In the genomic region with DNA sequence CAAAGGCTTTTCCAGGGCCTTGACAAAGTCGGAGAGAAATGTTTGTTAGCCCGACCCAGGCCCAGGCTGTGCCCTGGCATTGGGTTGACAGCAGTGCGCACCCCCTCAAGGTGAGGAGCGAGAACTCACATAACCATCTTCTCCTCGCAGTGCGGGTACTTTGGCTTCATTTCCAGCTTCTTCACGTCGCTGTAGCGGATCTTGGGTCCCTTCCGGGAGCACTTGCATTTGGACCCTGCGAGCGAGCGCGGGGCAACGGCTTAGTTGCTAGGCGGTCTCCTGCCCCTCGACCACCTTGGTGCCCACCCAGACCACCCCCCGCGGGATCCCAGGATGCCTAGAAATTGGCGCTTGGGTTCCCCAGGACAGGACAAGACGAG, we compare ENCODE assay signal across 16 cellular contexts. TPM values are rescaled to one million over a fixed set of nuclear protein-coding genes. Genes with fewer than 3 reads are reported as not detected.
A peak's percentile ranks its signal among the peaks of the same experiment; 100 is the strongest.
DNase-seq lines count a peak whose midpoint lies in the region; ATAC-seq and TF ChIP-seq lines count a peak whose summit lies in the region.
"Had no signal": no experiment of that assay in that cellular context is flagged by ENCODE, and none has a peak within 500 bp of the region (broad histone marks: within the 10 kb centered on the region; RNA-seq: fewer than 3 reads in every experiment).

No MANE protein-coding gene starts in this region.

- 38% methylated on average over 18 of the region's 21 CpGs for WGBS in SK-N-SH (ENCODE audit: low lambda C conversion rate)
- WGBS in esophagus muscularis mucosa = 11% methylated on average over 16 of the region's 21 CpGs
- 11% methylated on average over 21 of the region's 21 CpGs for WGBS in urinary bladder

- H3K4me3 ChIP-seq in SK-N-SH (ENCODE audit: low read depth in 2 of 2, low read length in 1 of 2) (no peak overlapping the region), esophagus muscularis mucosa (peak overlapping the region; percentile 5 to 40 (median 20)), urinary bladder (ENCODE audit: low read depth, low read length) (peak overlapping the region; percentile 37)
- H3K4me3 ChIP-seq: adrenal gland had no signal

- peaks cover 11% of the 10 kb centered on the region for H3K4me1 Mint-ChIP-seq in nephron
- H3K4me1 Mint-ChIP-seq in stimulated activated memory B cell treated with anti-CD40 and anti-IgM and Interleukin-4, amounts not matched to agents 10 μg/mL and 1 μg/mL and 100 μg/mL, for 72 hours = no peaks in the 10 kb centered on the region

- peak overlapping the region; percentile 54 to 76 (median 70) for H3K4me3 Mint-ChIP-seq in nephron
- H3K4me3 Mint-ChIP-seq in stimulated activated memory B cell treated with anti-CD40 and anti-IgM and Interleukin-4, amounts not matched to agents 10 μg/mL and 1 μg/mL and 100 μg/mL, for 72 hours = no peak overlapping the region
- H3K4me3 Mint-ChIP-seq: stimulated activated naive CD8-positive, alpha-beta T cell treated with anti-CD3 and anti-CD28 coated beads, Interleukin-15, Interleukin-2, amounts not matched to agents 100 ng/mL and 50 ng/mL, for 24 hours had no signal

- CTCF ChIA-PET in SK-N-SH (lab: Yijun Ruan, JAX) = interaction anchor here (2.4 to 25.1 kb wide), 3 partner anchors 12 to 116 kb away, joined by 10 to 409 read pairs (median 11); no protein-coding TSS in a partner anchor

- intact Hi-C loops in esophagus muscularis mucosa (cut with DNase I) = no loop called here

- H3K27ac Mint-ChIP-seq in nephron = no peak overlapping the region
- H3K27ac Mint-ChIP-seq in stimulated activated memory B cell treated with anti-CD40 and anti-IgM and Interleukin-4, amounts not matched to agents 10 μg/mL and 1 μg/mL and 100 μg/mL, for 72 hours = no peak overlapping the region
- H3K27ac Mint-ChIP-seq: stimulated activated naive CD8-positive, alpha-beta T cell treated with anti-CD3 and anti-CD28 coated beads, Interleukin-15, Interleukin-2, amounts not matched to agents 100 ng/mL and 50 ng/mL, for 24 hours had no signal

- POLR2A ChIA-PET in SK-N-SH (lab: Yijun Ruan, JAX) = no interaction called here

- H3K4me2 ChIP-seq in SK-N-SH = peak overlapping the region; percentile 33; the same call in 1 of the 2 replicates

- no peak for TF ChIP-seq RAD21 in SK-N-SH (IDR thresholded peaks at IDR 0.05; ENCODE audit: low read length)

- TF ChIP-seq EP300 in SK-N-SH (IDR thresholded peaks at IDR 0.05; ENCODE audit: borderline replicate concordance in 1 of 2, low read depth in 1 of 2, low read length in 1 of 2) (no peak), esophagus muscularis mucosa (IDR thresholded peaks at IDR 0.05) (no peak)

- no peaks in the 10 kb centered on the region for H3K36me3 Mint-ChIP-seq in nephron (ENCODE audit: low read depth)
- H3K36me3 Mint-ChIP-seq in stimulated activated memory B cell treated with anti-CD40 and anti-IgM and Interleukin-4, amounts not matched to agents 10 μg/mL and 1 μg/mL and 100 μg/mL, for 72 hours = no peaks in the 10 kb centered on the region

- no peaks in the 10 kb centered on the region for H3K9me2 ChIP-seq in SK-N-SH

- H3K9ac ChIP-seq in SK-N-SH = no peak overlapping the region

- H3K4me1 ChIP-seq in SK-N-SH (ENCODE audit: control insufficient read depth in 1 of 2, insufficient read depth in 2 of 2, low read depth in 1 of 2, low read length in 1 of 2) = no peaks in the 10 kb centered on the region
- H3K4me1 ChIP-seq in esophagus muscularis mucosa = peaks cover 0 to 13% (median 10%) of the 10 kb centered on the region in 4 donors
- H3K4me1 ChIP-seq in urinary bladder (ENCODE audit: insufficient read depth) = no peaks in the 10 kb centered on the region
- H3K4me1 ChIP-seq: adrenal gland had no signal

- TF ChIP-seq POLR2A in esophagus muscularis mucosa (IDR thresholded peaks at IDR 0.05; ENCODE audit: low read depth) = no peak

- peaks cover 95% of the 10 kb centered on the region for H3K27me3 Mint-ChIP-seq in nephron (ENCODE audit: low read depth)
- peaks cover 46% of the 10 kb centered on the region for H3K27me3 Mint-ChIP-seq in stimulated activated memory B cell treated with anti-CD40 and anti-IgM and Interleukin-4, amounts not matched to agents 10 μg/mL and 1 μg/mL and 100 μg/mL, for 72 hours

- TF ChIP-seq CTCF in SK-N-SH (IDR thresholded peaks at IDR 0.05) = no peak
- TF ChIP-seq CTCF in esophagus muscularis mucosa (IDR thresholded peaks at IDR 0.05) = no peak
- TF ChIP-seq CTCF in nephron (IDR thresholded peaks at IDR 0.05; ENCODE audit: unreplicated experiment in 3 of 3) = no peak

- H3K27ac ChIP-seq in SK-N-SH (ENCODE audit: low read depth in 2 of 2, low read length in 1 of 2) (no peak overlapping the region), esophagus muscularis mucosa (replicated peaks in 1 of 4) (no peak overlapping the region), urinary bladder (ENCODE audit: low read depth) (no peak overlapping the region)
- H3K27ac ChIP-seq: 22Rv1, adrenal gland had no signal

- DNase-seq in SK-N-SH (no peak), esophagus muscularis mucosa (ENCODE audit: extremely low spot score) (no peak), anterior cingulate cortex (lab: John Stamatoyannopoulos, UW) (no peak)
- DNase-seq: activated CD8-positive, alpha-beta memory T cell treated with anti-CD3 and anti-CD28 coated beads, Interleukin-2, amount 50 U/mL, for 48 hours; DMS153; NCI-H1930; NCI-H748 treated with DMSO at 0.1 percent for 48 hours had no signal

- no peaks in the 10 kb centered on the region for H3K36me3 ChIP-seq in SK-N-SH (replicated peaks in 1 of 2; ENCODE audit: control insufficient read depth in 1 of 2, insufficient read depth in 2 of 2, low read length in 1 of 2)
- no peaks in the 10 kb centered on the region for H3K36me3 ChIP-seq in esophagus muscularis mucosa
- no peaks in the 10 kb centered on the region for H3K36me3 ChIP-seq in urinary bladder (ENCODE audit: insufficient read depth)
- H3K36me3 ChIP-seq: adrenal gland had no signal

- H3K27me3 ChIP-seq in SK-N-SH (ENCODE audit: insufficient read depth) (peaks cover 51% of the 10 kb centered on the region), esophagus muscularis mucosa (peaks cover 0 to 89% (median 5%) of the 10 kb centered on the region in 4 donors)

- no peaks in the 10 kb centered on the region for H3F3A ChIP-seq in SK-N-SH (replicated peaks; ENCODE audit: insufficient read depth)

- H3K9me3 Mint-ChIP-seq in nephron = no peaks in the 10 kb centered on the region
- no peaks in the 10 kb centered on the region for H3K9me3 Mint-ChIP-seq in stimulated activated memory B cell treated with anti-CD40 and anti-IgM and Interleukin-4, amounts not matched to agents 10 μg/mL and 1 μg/mL and 100 μg/mL, for 72 hours
- H3K9me3 Mint-ChIP-seq: stimulated activated naive CD8-positive, alpha-beta T cell treated with anti-CD3 and anti-CD28 coated beads, Interleukin-15, Interleukin-2, amounts not matched to agents 100 ng/mL and 50 ng/mL, for 24 hours had no signal

- ATAC-seq in SK-N-SH treated with all-trans-retinoic acid at 6 μM for 48 hours = no peak
- ATAC-seq in stimulated activated memory B cell treated with anti-CD40 and anti-IgM and Interleukin-4, amounts not matched to agents 10 μg/mL and 1 μg/mL and 100 μg/mL, for 72 hours = no peak
- no peak for ATAC-seq in HG03039 (IDR thresholded peaks at IDR 0.05; ENCODE audit: unreplicated experiment)

- H3K79me2 ChIP-seq in SK-N-SH (ENCODE audit: insufficient read depth) = no peaks in the 10 kb centered on the region

- H4K20me1 ChIP-seq in SK-N-SH (ENCODE audit: insufficient read depth) = no peaks in the 10 kb centered on the region

- no peak overlapping the region for H2AFZ ChIP-seq in SK-N-SH (ENCODE audit: low read depth)

- H3K9me3 ChIP-seq in SK-N-SH (no peaks in the 10 kb centered on the region), esophagus muscularis mucosa (no peaks in the 10 kb centered on the region)
- H3K9me3 ChIP-seq: adrenal gland had no signal

TF ChIP-seq in SK-N-SH, 30 proteins besides CTCF, POLR2A, EP300 and RAD21 (continues in another document):
- TF ChIP-seq, protein P1, sequence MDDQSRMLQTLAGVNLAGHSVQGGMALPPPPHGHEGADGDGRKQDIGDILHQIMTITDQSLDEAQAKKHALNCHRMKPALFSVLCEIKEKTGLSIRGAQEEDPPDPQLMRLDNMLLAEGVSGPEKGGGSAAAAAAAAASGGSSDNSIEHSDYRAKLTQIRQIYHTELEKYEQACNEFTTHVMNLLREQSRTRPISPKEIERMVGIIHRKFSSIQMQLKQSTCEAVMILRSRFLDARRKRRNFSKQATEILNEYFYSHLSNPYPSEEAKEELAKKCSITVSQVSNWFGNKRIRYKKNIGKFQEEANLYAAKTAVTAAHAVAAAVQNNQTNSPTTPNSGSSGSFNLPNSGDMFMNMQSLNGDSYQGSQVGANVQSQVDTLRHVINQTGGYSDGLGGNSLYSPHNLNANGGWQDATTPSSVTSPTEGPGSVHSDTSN (IDR thresholded peaks at IDR 0.05) = no peak
- TF ChIP-seq RXRA (IDR thresholded peaks at IDR 0.05; ENCODE audit: borderline replicate concordance, low read depth) (no peak), NRF1 (IDR thresholded peaks at IDR 0.05; ENCODE audit: low read depth, low read length) (no peak), MEF2A (IDR thresholded peaks at IDR 0.05; ENCODE audit: borderline replicate concordance, low read depth) (no peak), POLR2AphosphoS5 (IDR thresholded peaks at IDR 0.05; ENCODE audit: low read depth, low read length) (no peak)

TF ChIP-seq in SK-N-SH treated with all-trans-retinoic acid at 6 μM for 48 hours, 23 proteins besides CTCF, POLR2A, EP300 and RAD21:
- no peak for TF ChIP-seq GLIS3 (CRISPR knock-in tag; IDR thresholded peaks at IDR 0.05)
- TF ChIP-seq ZFP30 (CRISPR knock-in tag; IDR thresholded peaks at IDR 0.05) = no peak
- TF ChIP-seq ZFP3 (CRISPR knock-in tag; IDR thresholded peaks at IDR 0.05) = no peak

RNA-seq across cellular contexts. Expression of a gene that starts 0.5 kb away (rescaled TPM):
- 0.05 and 0.08 TPM in 2 replicates for polyA plus RNA-seq in SK-N-SH (2012; rRNA removed)
- polyA plus RNA-seq in SK-N-SH (2012; cell fraction: cytosol; rRNA removed) = 0.04 and 0.09 TPM in 2 replicates
- polyA plus RNA-seq in SK-N-SH (2012; cell fraction: nucleus; rRNA removed) = 0.05 TPM in 2 replicates
- total RNA-seq in esophagus muscularis mucosa = 1 to 10 TPM in 3 of 4 donors, under 1 TPM in 1; 0.42 to 4.0 (median 2.6) TPM
- total RNA-seq in urinary bladder = 16.0 TPM
- polyA plus RNA-seq in urinary bladder = 107 TPM

RNA-seq across cellular contexts. Expression of a gene that starts 42.5 kb away (rescaled TPM):
- not detected in 2 replicates for polyA plus RNA-seq in SK-N-SH (2012; rRNA removed)
- polyA plus RNA-seq in SK-N-SH (2012; cell fraction: cytosol; rRNA removed) = not detected in 2 replicates
- not detected in 2 replicates for polyA plus RNA-seq in SK-N-SH (2012; cell fraction: nucleus; rRNA removed)
- not detected for total RNA-seq in esophagus muscularis mucosa
- total RNA-seq in urinary bladder = not detected
- polyA plus RNA-seq in urinary bladder = not detected
- total RNA-seq: adrenal gland, osteocyte had no signal
- polyA plus RNA-seq: adrenal gland had no signal

Comparison
In these comparisons a context has a peak if more than half of its experiments do, and no peak if none do; other contexts are left out.
1. H3K4me3 ChIP-seq: peak in esophagus muscularis mucosa (4 of 4) and urinary bladder (single experiment); none in SK-N-SH (0 of 2).